ENCODE assay signal across 27 cellular contexts in the genomic region with DNA sequence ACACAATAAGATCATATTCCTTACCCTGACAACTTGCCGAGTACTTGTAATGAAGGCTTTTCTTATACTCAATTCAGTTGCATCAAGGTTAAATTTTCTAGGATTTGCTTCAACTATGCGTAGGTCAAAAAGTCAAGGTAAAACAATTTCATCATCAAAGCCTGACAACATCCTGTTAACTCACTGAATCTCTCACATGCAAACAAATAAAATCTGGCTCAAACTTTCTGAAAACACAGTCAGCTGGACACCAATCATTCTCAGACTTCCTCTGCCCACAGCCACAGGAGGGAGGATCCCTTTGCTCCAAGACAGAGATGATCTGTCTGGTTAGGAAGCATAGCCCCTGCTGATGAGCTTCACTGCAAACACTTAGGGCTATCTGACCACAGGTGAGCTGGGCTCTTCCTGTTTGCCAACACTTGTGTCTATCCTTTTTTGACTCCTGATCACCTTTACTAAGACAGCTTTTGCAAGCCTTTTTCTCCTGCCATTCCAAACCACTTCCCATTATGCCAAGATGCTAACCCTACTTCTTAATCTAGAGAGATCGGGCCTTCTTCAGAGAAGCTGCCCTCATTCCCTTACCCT.
"Had no signal": no experiment of that assay in that cellular context is flagged by ENCODE, and none has a peak within 500 bp of the region (broad histone marks: within the 10 kb centered on the region; RNA-seq: fewer than 3 reads in every experiment).

No MANE protein-coding gene starts in this region.

- DNase-seq: cortex of kidney; dorsolateral prefrontal cortex; effector CD4-positive, alpha-beta T cell; foreskin keratinocyte; heart left ventricle; left cardiac atrium; left lung; mesenchymal stem cell; mucosa of descending colon; naive B cell; stimulated activated CD4-positive, alpha-beta T cell treated with anti-CD3 and anti-CD28 coated beads, Interleukin-12 subunit alpha, Interleukin-12 subunit beta, amount 100 ng/mL, for 4 hours; stimulated activated CD4-positive, alpha-beta T cell treated with anti-CD3 and anti-CD28 coated beads, Interleukin-1b, Interleukin-23, amount 100 ng/mL, for 48 hours; stimulated activated CD4-positive, alpha-beta T cell treated with anti-CD3 and anti-CD28 coated beads, Interleukin-4, amount 100 ng/mL, for 1 hour; stimulated activated CD8-positive, alpha-beta memory T cell treated with anti-CD3 and anti-CD28 coated beads, Interleukin-4, amount 100 ng/mL, for 48 hours; stimulated activated naive CD4-positive, alpha-beta T cell treated with Interleukin-2 at 50 U/mL for 16 hours; stomach; tibial artery had no signal

- FAIRE-seq: islet of Langerhans had no signal

- H3K4me3 ChIP-seq: dorsolateral prefrontal cortex, gastroesophageal sphincter, heart left ventricle, hepatocyte, left lung, mucosa of descending colon, neural progenitor cell, smooth muscle cell, stomach, tibial artery had no signal

- H3K4me2 ChIP-seq: hepatocyte, neural progenitor cell, smooth muscle cell had no signal

- H3K9ac ChIP-seq: neural progenitor cell, parathyroid adenoma had no signal

- ATAC-seq: esophagus mucosa; foreskin keratinocyte; gastroesophageal sphincter; heart left ventricle; left cardiac atrium; left lung; mucosa of descending colon; natural killer cell treated with Interleukin-12 subunit alpha and Interleukin-12 subunit beta and Interleukin-15 and Interleukin-18, amount 100 ng/mL, for 72 hours; sciatic nerve had no signal

- H3K4me1 ChIP-seq: foreskin keratinocyte, gastroesophageal sphincter, heart left ventricle, left lung, parathyroid adenoma, stomach had no signal

- H3K9me3 ChIP-seq: gastroesophageal sphincter, heart left ventricle, left lung, mucosa of descending colon, stomach, tibial artery had no signal

- H3K79me2 ChIP-seq: parathyroid adenoma had no signal

- H2AFZ ChIP-seq: hepatocyte, neural progenitor cell, parathyroid adenoma had no signal

- H3K27ac ChIP-seq: dorsolateral prefrontal cortex, epithelial cell of prostate, foreskin keratinocyte, gastroesophageal sphincter, heart left ventricle, hepatocyte, left lung, neural progenitor cell, parathyroid adenoma, stomach, tibial artery had no signal

- H3K27me3 ChIP-seq: dorsolateral prefrontal cortex, foreskin keratinocyte, gastroesophageal sphincter, heart left ventricle, hepatocyte, left lung, neural progenitor cell, stomach, tibial artery had no signal
